ENCODE assay signal across 20 cellular contexts in genomic region chr1:37120279-37120678, GRCh38.
A peak's percentile ranks its signal among the peaks of the same experiment; 100 is the strongest.
DNase-seq lines count a peak whose midpoint lies in the region; ATAC-seq and TF ChIP-seq lines count a peak whose summit lies in the region.
"Had no signal": no experiment of that assay in that cellular context is flagged by ENCODE, and none has a peak within 500 bp of the region (broad histone marks: within the 10 kb centered on the region; RNA-seq: fewer than 3 reads in every experiment).

No MANE protein-coding gene starts in this region.

- no peak overlapping the region for H3K4me2 ChIP-seq in SK-N-SH
- H3K4me2 ChIP-seq: A549; BLaER1 treated with 17β-estradiol and CSF1 and Interleukin-3, amounts not matched to agents 10 nM and 100 nM had no signal

- no peak for TF ChIP-seq CTCF in MCF 10A (IDR thresholded peaks at IDR 0.05; ENCODE audit: unreplicated experiment)
- TF ChIP-seq CTCF in lower lobe of right lung (IDR thresholded peaks at IDR 0.05): no peak
- no peak for TF ChIP-seq CTCF in upper lobe of right lung (IDR thresholded peaks at IDR 0.05)
- TF ChIP-seq CTCF in SK-N-SH (IDR thresholded peaks at IDR 0.05): no peak

- H3K27ac ChIP-seq in lower lobe of right lung (no peak overlapping the region), upper lobe of right lung (no peak overlapping the region), SK-N-SH (ENCODE audit: low read depth in 2 of 2, low read length in 1 of 2) (no peak overlapping the region)
- H3K27ac ChIP-seq: 22Rv1; A549; BLaER1 treated with 17β-estradiol and CSF1 and Interleukin-3, amounts not matched to agents 10 nM and 100 nM; C4-2B had no signal

- no peaks in the 10 kb centered on the region for H3K79me2 ChIP-seq in SK-N-SH (ENCODE audit: insufficient read depth)

- TF ChIP-seq EP300 in SK-N-SH (IDR thresholded peaks at IDR 0.05; ENCODE audit: borderline replicate concordance in 1 of 2, low read depth in 1 of 2, low read length in 1 of 2): no peak

- H3K36me3 Mint-ChIP-seq in MCF 10A (ENCODE audit: insufficient read depth, unreplicated experiment): no peaks in the 10 kb centered on the region
- H3K36me3 Mint-ChIP-seq: CD8-positive, alpha-beta T cell had no signal

- H3K27me3 ChIP-seq in lower lobe of right lung (ENCODE audit: low read depth): no peaks in the 10 kb centered on the region
- peaks cover 13% of the 10 kb centered on the region for H3K27me3 ChIP-seq in upper lobe of right lung
- no peaks in the 10 kb centered on the region for H3K27me3 ChIP-seq in SK-N-SH (ENCODE audit: insufficient read depth)
- H3K27me3 ChIP-seq: BLaER1 treated with 17β-estradiol and CSF1 and Interleukin-3, amounts not matched to agents 10 nM and 100 nM had no signal

- H3K4me3 Mint-ChIP-seq in MCF 10A (ENCODE audit: unreplicated experiment): no peak overlapping the region
- H3K4me3 Mint-ChIP-seq: B cell; CD4-positive, alpha-beta T cell; CD8-positive, alpha-beta T cell had no signal

- H3K36me3 ChIP-seq in lower lobe of right lung (no peaks in the 10 kb centered on the region), upper lobe of right lung (no peaks in the 10 kb centered on the region), SK-N-SH (replicated peaks in 1 of 2; ENCODE audit: control insufficient read depth in 1 of 2, insufficient read depth in 2 of 2, low read length in 1 of 2) (no peaks in the 10 kb centered on the region)
- H3K36me3 ChIP-seq: BLaER1 treated with 17β-estradiol and CSF1 and Interleukin-3, amounts not matched to agents 10 nM and 100 nM had no signal

- peaks cover 16% of the 10 kb centered on the region for H3K27me3 Mint-ChIP-seq in MCF 10A (ENCODE audit: insufficient read depth, unreplicated experiment)

- DNase-seq in NCI-H2029 (lab: John Stamatoyannopoulos, UW): peak; percentile 29
- DNase-seq in NCI-H2029 treated with DMSO at 0.1 percent for 48 hours (lab: John Stamatoyannopoulos, UW): no peak
- DNase-seq in T47D (ENCODE audit: low read depth in 1 of 2, low spot score in 1 of 2): peak; percentile 25 to 82
- DNase-seq in MCF 10A (ENCODE audit: unreplicated experiment): no peak
- DNase-seq in lower lobe of right lung: no peak
- no peak for DNase-seq in upper lobe of right lung
- DNase-seq in SK-N-SH: no peak
- no peak for DNase-seq in NCI-H1417 (lab: John Stamatoyannopoulos, UW)
- DNase-seq: AML-193; Caco-2; Calu3; CD4-positive, alpha-beta T cell; CD8-positive, alpha-beta T cell; DMS79 treated with DMSO at 0.1 percent for 48 hours; GF-D8 had no signal

- no peak overlapping the region for H2AFZ ChIP-seq in SK-N-SH (ENCODE audit: low read depth)

- no peak for TF ChIP-seq RAD21 in SK-N-SH (IDR thresholded peaks at IDR 0.05; ENCODE audit: low read length)

- H3K4me3 ChIP-seq in lower lobe of right lung (no peak overlapping the region), upper lobe of right lung (no peak overlapping the region), SK-N-SH (ENCODE audit: low read depth in 2 of 2, low read length in 1 of 2) (no peak overlapping the region)
- H3K4me3 ChIP-seq: A549; BLaER1 treated with 17β-estradiol and CSF1 and Interleukin-3, amounts not matched to agents 10 nM and 100 nM had no signal

- intact Hi-C loops in MCF 10A (cut with micrococcal nuclease): no loop called here
- intact Hi-C loops in lower lobe of right lung (cut with DNase I): no loop called here
- intact Hi-C loops in upper lobe of right lung (cut with DNase I): no loop called here

- H3K9ac ChIP-seq in SK-N-SH: no peak overlapping the region
- H3K9ac ChIP-seq: BLaER1 treated with 17β-estradiol and CSF1 and Interleukin-3, amounts not matched to agents 10 nM and 100 nM had no signal

- CTCF ChIA-PET in MCF 10A (lab: Yijun Ruan, JAX): no interaction called here
- CTCF ChIA-PET in SK-N-SH (lab: Yijun Ruan, JAX): no interaction called here

- H3K4me1 ChIP-seq in lower lobe of right lung: no peaks in the 10 kb centered on the region
- H3K4me1 ChIP-seq in upper lobe of right lung: no peaks in the 10 kb centered on the region
- H3K4me1 ChIP-seq in SK-N-SH (ENCODE audit: control insufficient read depth in 1 of 2, insufficient read depth in 2 of 2, low read depth in 1 of 2, low read length in 1 of 2): peaks cover 0 to 26% of the 10 kb centered on the region in 2 experiments; a peak in 2 of 4 replicates
- H3K4me1 ChIP-seq: A549; BLaER1 treated with 17β-estradiol and CSF1 and Interleukin-3, amounts not matched to agents 10 nM and 100 nM; Caco-2 had no signal

- no peak overlapping the region for H3K27ac Mint-ChIP-seq in MCF 10A (ENCODE audit: low read depth, unreplicated experiment)
- H3K27ac Mint-ChIP-seq: B cell; CD4-positive, alpha-beta T cell; CD8-positive, alpha-beta T cell had no signal

- H3K9me3 Mint-ChIP-seq in MCF 10A (ENCODE audit: unreplicated experiment): no peaks in the 10 kb centered on the region
- H3K9me3 Mint-ChIP-seq: CD4-positive, alpha-beta T cell had no signal

- in situ Hi-C loops in T47D (cut with HindIII; ENCODE audit: low pct_unique_long_range_greater_than_20kb, low sequenced_read_pairs): no loop called here

- H3K9me3 ChIP-seq in lower lobe of right lung: no peaks in the 10 kb centered on the region
- H3K9me3 ChIP-seq in upper lobe of right lung: no peaks in the 10 kb centered on the region
- H3K9me3 ChIP-seq in SK-N-SH: no peaks in the 10 kb centered on the region
- H3K9me3 ChIP-seq: A549, Caco-2 had no signal

- no TSS peak for BruUV-seq in MCF 10A (replicated peaks; lab: Mats Ljungman, UMichigan)

- ATAC-seq in lower lobe of right lung (peak; percentile 33 to 61), upper lobe of right lung (peak; percentile 70)
- ATAC-seq: A549; CD8-positive, alpha-beta T cell had no signal

- H3K4me1 Mint-ChIP-seq in MCF 10A (ENCODE audit: insufficient read depth, unreplicated experiment): no peaks in the 10 kb centered on the region
- H3K4me1 Mint-ChIP-seq: B cell had no signal

- no peaks in the 10 kb centered on the region for H4K20me1 ChIP-seq in SK-N-SH (ENCODE audit: insufficient read depth)
- H4K20me1 ChIP-seq: BLaER1 treated with 17β-estradiol and CSF1 and Interleukin-3, amounts not matched to agents 10 nM and 100 nM had no signal

- POLR2A ChIA-PET in MCF 10A (lab: Yijun Ruan, JAX) (no interaction called here), SK-N-SH (lab: Yijun Ruan, JAX) (no interaction called here)

- H3F3A ChIP-seq in SK-N-SH (replicated peaks; ENCODE audit: insufficient read depth): no peaks in the 10 kb centered on the region

- H3K9me2 ChIP-seq in SK-N-SH: no peaks in the 10 kb centered on the region

- 27% methylated on average over 5 of the region's 6 CpGs for WGBS in SK-N-SH (ENCODE audit: low lambda C conversion rate)

TF ChIP-seq in SK-N-SH, 30 proteins besides CTCF, POLR2A, EP300 and RAD21:
- no peak for TF ChIP-seq RFX5 (IDR thresholded peaks at IDR 0.05; ENCODE audit: low read length)
- TF ChIP-seq GABPA (IDR thresholded peaks at IDR 0.05; ENCODE audit: low read depth): no peak
- TF ChIP-seq SIN3A (IDR thresholded peaks at IDR 0.05; ENCODE audit: borderline replicate concordance, low read depth, low read length): no peak
- no peak for TF ChIP-seq FOXJ3 (CRISPR knock-in tag; IDR thresholded peaks at IDR 0.05)
- no peak for TF ChIP-seq YY1 (IDR thresholded peaks at IDR 0.05; ENCODE audit: low read depth)
- no peak for TF ChIP-seq TEAD4 (IDR thresholded peaks at IDR 0.05; ENCODE audit: borderline replicate concordance, insufficient read depth)
- no peak for TF ChIP-seq USF1 (IDR thresholded peaks at IDR 0.05; ENCODE audit: borderline replicate concordance, low read depth)
- no peak for TF ChIP-seq PBX3 (IDR thresholded peaks at IDR 0.05)
- no peak for TF ChIP-seq ELF1 (IDR thresholded peaks at IDR 0.05)

Comparison
In these comparisons a context has a peak if more than half of its experiments do, and no peak if none do; other contexts are left out.
1. DNase-seq: peak in NCI-H2029 (single experiment) and T47D (2 of 2); none in NCI-H2029 treated with DMSO at 0.1 percent for 48 hours (single experiment), MCF 10A (single experiment), lower lobe of right lung (single experiment), upper lobe of right lung (single experiment), SK-N-SH (single experiment) and NCI-H1417 (0 of 3).